Comparison of ENCODE assay signal across 16 cellular contexts in genomic region chr2:237772513-237772912, GRCh38. TPM values are rescaled to one million over a fixed set of nuclear protein-coding genes. Genes with fewer than 3 reads are reported as not detected.
DNase-seq lines count a peak whose midpoint lies in the region; ATAC-seq and TF ChIP-seq lines count a peak whose summit lies in the region.
"Had no signal": no experiment of that assay in that cellular context is flagged by ENCODE, and none has a peak within 500 bp of the region (broad histone marks: within the 10 kb centered on the region; RNA-seq: fewer than 3 reads in every experiment).

No MANE protein-coding gene starts in this region.

- no peaks in the 10 kb centered on the region for H3K4me1 Mint-ChIP-seq in activated T-helper 1 cell treated with anti-CD3 and anti-CD28 coated beads, Interleukin-12 subunit alpha, Interleukin-12 subunit beta, Interleukin-2, Interleukin-4 antibody, amounts not matched to agents 30 ng/mL and 10 ng/mL and 1 ng/mL, durations not matched to agents 14 hours and 24 hours and 36 hours (ENCODE audit: low read depth)

- H3K27ac Mint-ChIP-seq in activated T-helper 1 cell treated with anti-CD3 and anti-CD28 coated beads, Interleukin-12 subunit alpha, Interleukin-12 subunit beta, Interleukin-2, Interleukin-4 antibody, amounts not matched to agents 30 ng/mL and 10 ng/mL and 1 ng/mL, durations not matched to agents 14 hours and 24 hours and 36 hours = peak overlapping the region; percentile 3

- H3K9me3 Mint-ChIP-seq in activated T-helper 1 cell treated with anti-CD3 and anti-CD28 coated beads, Interleukin-12 subunit alpha, Interleukin-12 subunit beta, Interleukin-2, Interleukin-4 antibody, amounts not matched to agents 30 ng/mL and 10 ng/mL and 1 ng/mL, durations not matched to agents 14 hours and 24 hours and 36 hours = no peaks in the 10 kb centered on the region

- H3K9me3 ChIP-seq in cardiac muscle cell (ENCODE audit: low read depth) = no peaks in the 10 kb centered on the region
- no peaks in the 10 kb centered on the region for H3K9me3 ChIP-seq in thoracic aorta

- H3K36me3 ChIP-seq in cardiac muscle cell (peaks cover 21% of the 10 kb centered on the region), thoracic aorta (peaks cover 22% of the 10 kb centered on the region)

- H3K27me3 Mint-ChIP-seq in activated T-helper 1 cell treated with anti-CD3 and anti-CD28 coated beads, Interleukin-12 subunit alpha, Interleukin-12 subunit beta, Interleukin-2, Interleukin-4 antibody, amounts not matched to agents 30 ng/mL and 10 ng/mL and 1 ng/mL, durations not matched to agents 14 hours and 24 hours and 36 hours (ENCODE audit: insufficient read depth) = no peaks in the 10 kb centered on the region

- H3K36me3 Mint-ChIP-seq in activated T-helper 1 cell treated with anti-CD3 and anti-CD28 coated beads, Interleukin-12 subunit alpha, Interleukin-12 subunit beta, Interleukin-2, Interleukin-4 antibody, amounts not matched to agents 30 ng/mL and 10 ng/mL and 1 ng/mL, durations not matched to agents 14 hours and 24 hours and 36 hours (ENCODE audit: low read depth) = peaks cover 38% of the 10 kb centered on the region

- H3K4me3 ChIP-seq in cardiac muscle cell (no peak overlapping the region), fibroblast of the aortic adventitia (ENCODE audit: low read depth, low read length) (no peak overlapping the region), thoracic aorta (no peak overlapping the region)

- H3K4me3 Mint-ChIP-seq in activated T-helper 1 cell treated with anti-CD3 and anti-CD28 coated beads, Interleukin-12 subunit alpha, Interleukin-12 subunit beta, Interleukin-2, Interleukin-4 antibody, amounts not matched to agents 30 ng/mL and 10 ng/mL and 1 ng/mL, durations not matched to agents 14 hours and 24 hours and 36 hours = no peak overlapping the region

- H3K27ac ChIP-seq in cardiac muscle cell (peak overlapping the region; percentile 53), thoracic aorta (peak overlapping the region; percentile 49 to 67)

- H3K4me1 ChIP-seq in cardiac muscle cell (ENCODE audit: low read depth) = no peaks in the 10 kb centered on the region
- peaks cover 6 to 37% of the 10 kb centered on the region in 2 donors for H3K4me1 ChIP-seq in thoracic aorta (ENCODE audit: control insufficient read depth in 1 of 2, low read depth in 2 of 2)

- ATAC-seq in left ventricle myocardium superior (no peak), thoracic aorta (ENCODE audit: insufficient number of reproducible peaks, low FRiP score, low read depth) (no peak), GM19397 (IDR thresholded peaks at IDR 0.05; ENCODE audit: unreplicated experiment) (no peak)
- ATAC-seq: Panc1 had no signal

- H3K27me3 ChIP-seq in cardiac muscle cell (no peaks in the 10 kb centered on the region), thoracic aorta (replicated peaks; ENCODE audit: insufficient read depth) (no peaks in the 10 kb centered on the region)

- intact Hi-C loops in left ventricle myocardium superior (cut with micrococcal nuclease) = no loop called here
- intact Hi-C loops in activated T-helper 1 cell treated with anti-CD3 and anti-CD28 coated beads, Interleukin-12 subunit alpha, Interleukin-12 subunit beta, Interleukin-2, Interleukin-4 antibody, amounts not matched to agents 30 ng/mL and 10 ng/mL and 1 ng/mL, durations not matched to agents 14 hours and 24 hours and 36 hours (cut with micrococcal nuclease) = no loop called here

- TF ChIP-seq CTCF in cardiac muscle cell (IDR thresholded peaks at IDR 0.05; ENCODE audit: low read depth, low read length) (no peak), fibroblast of the aortic adventitia (IDR thresholded peaks at IDR 0.05; ENCODE audit: insufficient read depth, low read length) (no peak), thoracic aorta (IDR thresholded peaks at IDR 0.05) (no peak)

- no peak for DNase-seq in cardiac muscle cell (ENCODE audit: low read depth in 1 of 2, low spot score in 1 of 2)
- DNase-seq in left ventricle myocardium superior = no peak
- DNase-seq in activated T-helper 1 cell treated with anti-CD3 and anti-CD28 coated beads, Interleukin-12 subunit alpha, Interleukin-12 subunit beta, Interleukin-2, Interleukin-4 antibody, amounts not matched to agents 30 ng/mL and 10 ng/mL and 1 ng/mL, durations not matched to agents 14 hours and 24 hours and 36 hours (ENCODE audit: low spot score) = no peak
- DNase-seq in fibroblast of the aortic adventitia (ENCODE audit: low read depth) = peak; percentile 15
- no peak for DNase-seq in thoracic aorta (ENCODE audit: low spot score)
- DNase-seq in mucosa of gallbladder (ENCODE audit: low spot score) = no peak
- DNase-seq: AML-193, DMS53, HCEC 1CT, IMR-90, Kasumi-1, NCI-H1417 treated with DMSO at 0.1 percent for 48 hours, NCI-H2029, NCI-H510A had no signal

RNA-seq across cellular contexts. Expression of gene RBM44, which starts 26.1 kb away (rescaled TPM):
- total RNA-seq in cardiac muscle cell (0.51 and 0.67 TPM in 2 replicates), left ventricle myocardium superior (0.32 TPM), fibroblast of the aortic adventitia (ENCODE audit: low replicate concordance) (0.27 and 0.65 TPM in 2 replicates), thoracic aorta (1 to 10 TPM; 1.6 to 7.1 TPM), mucosa of gallbladder (0.55 TPM)
- 0.15 and 0.46 TPM in 2 replicates for polyA plus RNA-seq in cardiac muscle cell
- total RNA-seq in activated T-helper 1 cell treated with anti-CD3 and anti-CD28 coated beads, Interleukin-12 subunit alpha, Interleukin-12 subunit beta, Interleukin-2, Interleukin-4 antibody, amounts not matched to agents 30 ng/mL and 10 ng/mL and 1 ng/mL, durations not matched to agents 14 hours and 24 hours and 36 hours = 0.49 and 1.1 TPM in 2 replicates
